In the genomic region with DNA sequence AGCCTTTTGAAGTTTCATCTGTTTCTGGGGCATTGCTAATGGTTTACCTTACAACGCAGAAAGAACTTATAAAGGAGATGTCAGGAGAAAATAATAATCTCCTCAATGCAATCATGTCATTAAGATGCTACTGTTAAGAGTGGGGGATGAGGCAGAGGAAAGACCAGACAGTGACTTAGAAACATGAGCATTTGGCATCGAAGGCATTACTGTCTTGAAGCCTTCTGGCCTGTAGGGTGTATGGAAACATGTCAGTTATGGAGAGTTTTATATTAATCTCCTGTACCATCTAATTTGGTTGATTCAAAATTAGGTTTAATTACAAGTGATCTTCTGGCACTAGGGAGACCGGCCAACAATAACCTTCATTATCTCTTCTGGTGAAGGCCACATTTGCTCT, we compare ENCODE assay signal across 27 cellular contexts. TPM values are rescaled to one million over a fixed set of nuclear protein-coding genes. Genes with fewer than 3 reads are reported as not detected.
DNase-seq lines count a peak whose midpoint lies in the region; ATAC-seq and TF ChIP-seq lines count a peak whose summit lies in the region.
"Had no signal": no experiment of that assay in that cellular context is flagged by ENCODE, and none has a peak within 500 bp of the region (broad histone marks: within the 10 kb centered on the region; RNA-seq: fewer than 3 reads in every experiment).

No MANE protein-coding gene starts in this region.

- peak overlapping the region; percentile 24; the same call in 1 of the 2 replicates for H3K27ac ChIP-seq in ACC112 (ENCODE audit: low read depth, low read length)
- no peak overlapping the region for H3K27ac ChIP-seq in CD4-positive, CD25-positive, alpha-beta regulatory T cell (ENCODE audit: insufficient read depth, low read length, poor library complexity, severe bottlenecking)
- no peak overlapping the region for H3K27ac ChIP-seq in testis
- H3K27ac ChIP-seq: BLaER1, coronary artery, epithelial cell of prostate, prostate gland, right lobe of liver, tibial nerve, WERI-Rb-1 had no signal

- no peak overlapping the region for H2AFZ ChIP-seq in ACC112 (ENCODE audit: low read length, unreplicated experiment)

- ATAC-seq in CD4-positive, CD25-positive, alpha-beta regulatory T cell (ENCODE audit: low read depth in 2 of 2), result no peak
- no peak for ATAC-seq in naive thymus-derived CD8-positive, alpha-beta T cell
- ATAC-seq: Panc1, right lobe of liver had no signal

- no peaks in the 10 kb centered on the region for H3K9me3 ChIP-seq in CD4-positive, CD25-positive, alpha-beta regulatory T cell (ENCODE audit: control insufficient read depth in 2 of 2, low read length in 2 of 2)
- H3K9me3 ChIP-seq in testis, result no peaks in the 10 kb centered on the region
- H3K9me3 ChIP-seq: BLaER1, prostate gland, right lobe of liver, tibial nerve had no signal

- intact Hi-C loops in testis (cut with DNase I; ENCODE audit: low total_unique reads), result no loop called here

- no peaks in the 10 kb centered on the region for H3K27me3 Mint-ChIP-seq in CD4-positive, CD25-positive, alpha-beta regulatory T cell
- no peaks in the 10 kb centered on the region for H3K27me3 Mint-ChIP-seq in naive thymus-derived CD8-positive, alpha-beta T cell

- H3K36me3 ChIP-seq in ACC112 (ENCODE audit: insufficient read depth, low read length) (peaks cover 21% of the 10 kb centered on the region), testis (ENCODE audit: low read depth, missing control alignments) (no peaks in the 10 kb centered on the region)
- H3K36me3 ChIP-seq in CD4-positive, CD25-positive, alpha-beta regulatory T cell (ENCODE audit: control insufficient read depth, insufficient read depth, low read length), result peaks cover 7% of the 10 kb centered on the region
- H3K36me3 ChIP-seq: prostate gland, right lobe of liver, tibial nerve had no signal

- POLR2A ChIA-PET in naive thymus-derived CD8-positive, alpha-beta T cell (lab: Charles Lee), result no interaction called here

- H3K4me1 Mint-ChIP-seq in CD4-positive, CD25-positive, alpha-beta regulatory T cell, result peaks cover 47 to 84% (median 65%) of the 10 kb centered on the region in 4 donors
- H3K4me1 Mint-ChIP-seq in naive thymus-derived CD8-positive, alpha-beta T cell, result peaks cover 42 to 83% (median 73%) of the 10 kb centered on the region in 4 donors

- H3K27me3 ChIP-seq in ACC112 (ENCODE audit: insufficient read depth, low read length) (no peaks in the 10 kb centered on the region), testis (no peaks in the 10 kb centered on the region)
- H3K27me3 ChIP-seq in CD4-positive, CD25-positive, alpha-beta regulatory T cell (ENCODE audit: control insufficient read depth, insufficient read depth, low read length), result no peaks in the 10 kb centered on the region
- H3K27me3 ChIP-seq: BLaER1, right lobe of liver, tibial nerve had no signal

- H3K4me1 ChIP-seq in ACC112 (ENCODE audit: control insufficient read depth, insufficient read depth, low read length, unreplicated experiment) (peaks cover 55% of the 10 kb centered on the region), testis (no peaks in the 10 kb centered on the region)
- peaks cover 46% of the 10 kb centered on the region for H3K4me1 ChIP-seq in CD4-positive, CD25-positive, alpha-beta regulatory T cell (ENCODE audit: control insufficient read depth, insufficient read depth, low read length, poor library complexity, severe bottlenecking)
- H3K4me1 ChIP-seq: prostate gland, right lobe of liver had no signal

- TF ChIP-seq POLR2A in testis (IDR thresholded peaks at IDR 0.05), result no peak

- peaks cover 50% of the 10 kb centered on the region for H3K36me3 Mint-ChIP-seq in CD4-positive, CD25-positive, alpha-beta regulatory T cell
- H3K36me3 Mint-ChIP-seq in naive thymus-derived CD8-positive, alpha-beta T cell, result peaks cover 25 to 30% (median 28%) of the 10 kb centered on the region in 3 donors

- 85 to 94% methylated on average over 3 of the region's 3 CpGs for WGBS in testis, 2 donors

- no peak for DNase-seq in CD4-positive, CD25-positive, alpha-beta regulatory T cell
- DNase-seq in NCI-H69 (lab: John Stamatoyannopoulos, UW) (peak; percentile 56), NK-92 (lab: John Stamatoyannopoulos, UW; ENCODE audit: unreplicated experiment) (no peak), testis (no peak)
- DNase-seq in naive thymus-derived CD8-positive, alpha-beta T cell, result no peak
- no peak for DNase-seq in activated naive CD4-positive, alpha-beta T cell treated with Interleukin-2 at 50 U/mL for 16 hours
- no peak for DNase-seq in activated CD4-positive, CD25-positive, alpha-beta regulatory T cell (lab: John Stamatoyannopoulos, UW)
- DNase-seq: activated CD4-positive, alpha-beta T cell treated with anti-CD3 and anti-CD28 coated beads for 48 hours; activated effector memory CD4-positive, alpha-beta T cell treated with Interleukin-2 at 50 U/mL for 16 hours; Calu3; effector CD8-positive, alpha-beta T cell; GOT3; mammary epithelial cell; NCI-H1105; NCI-H1930; NCI-H524 treated with DMSO at 0.1 percent for 48 hours; right lobe of liver; SHP77; T-helper 9 cell; WERI-Rb-1 had no signal

- TF ChIP-seq CTCF in testis (IDR thresholded peaks at IDR 0.05), result no peak

- H3K9me3 Mint-ChIP-seq in CD4-positive, CD25-positive, alpha-beta regulatory T cell, result no peaks in the 10 kb centered on the region
- peaks cover 0 to 4% (median 0%) of the 10 kb centered on the region in 9 donors for H3K9me3 Mint-ChIP-seq in naive thymus-derived CD8-positive, alpha-beta T cell

- H3K79me2 ChIP-seq in ACC112 (ENCODE audit: control insufficient read depth, insufficient read depth, low read length, unreplicated experiment), result peaks cover 13% of the 10 kb centered on the region

- no peak overlapping the region for H3K4me3 ChIP-seq in ACC112 (ENCODE audit: low read depth, low read length)
- H3K4me3 ChIP-seq in CD4-positive, CD25-positive, alpha-beta regulatory T cell (ENCODE audit: low read depth, low read length), result no peak overlapping the region
- no peak overlapping the region for H3K4me3 ChIP-seq in testis
- H3K4me3 ChIP-seq: BLaER1, coronary artery, prostate gland, right lobe of liver, tibial nerve had no signal

- peak overlapping the region in 2 of 3 donors; percentile 42 to 92 for H3K27ac Mint-ChIP-seq in CD4-positive, CD25-positive, alpha-beta regulatory T cell
- H3K27ac Mint-ChIP-seq in naive thymus-derived CD8-positive, alpha-beta T cell, result peak overlapping the region in 7 of 10 donors; percentile 1 to 81 (median 29)

- H3K4me3 Mint-ChIP-seq in CD4-positive, CD25-positive, alpha-beta regulatory T cell, result no peak overlapping the region
- no peak overlapping the region for H3K4me3 Mint-ChIP-seq in naive thymus-derived CD8-positive, alpha-beta T cell

RNA-seq across cellular contexts. Expression of gene CDC42EP3, which starts 32.5 kb away (rescaled TPM):
- 36.4 TPM for total RNA-seq in CD4-positive, CD25-positive, alpha-beta regulatory T cell
- 10 to 100 TPM; 57.9 to 81.4 (median 68.5) TPM for polyA plus RNA-seq in CD4-positive, CD25-positive, alpha-beta regulatory T cell
- total RNA-seq in naive thymus-derived CD8-positive, alpha-beta T cell, result 10 to 100 TPM; 28.4 to 32.3 TPM
- polyA plus RNA-seq in naive thymus-derived CD8-positive, alpha-beta T cell, result 10 to 100 TPM; 47.9 to 68.5 (median 52.6) TPM
- total RNA-seq in testis, result 10 to 100 TPM; 44.3 to 50.6 TPM
- polyA plus RNA-seq in testis (ENCODE audit: insufficient read depth, low read depth, low replicate concordance), result 107 TPM
